In the genomic region with DNA sequence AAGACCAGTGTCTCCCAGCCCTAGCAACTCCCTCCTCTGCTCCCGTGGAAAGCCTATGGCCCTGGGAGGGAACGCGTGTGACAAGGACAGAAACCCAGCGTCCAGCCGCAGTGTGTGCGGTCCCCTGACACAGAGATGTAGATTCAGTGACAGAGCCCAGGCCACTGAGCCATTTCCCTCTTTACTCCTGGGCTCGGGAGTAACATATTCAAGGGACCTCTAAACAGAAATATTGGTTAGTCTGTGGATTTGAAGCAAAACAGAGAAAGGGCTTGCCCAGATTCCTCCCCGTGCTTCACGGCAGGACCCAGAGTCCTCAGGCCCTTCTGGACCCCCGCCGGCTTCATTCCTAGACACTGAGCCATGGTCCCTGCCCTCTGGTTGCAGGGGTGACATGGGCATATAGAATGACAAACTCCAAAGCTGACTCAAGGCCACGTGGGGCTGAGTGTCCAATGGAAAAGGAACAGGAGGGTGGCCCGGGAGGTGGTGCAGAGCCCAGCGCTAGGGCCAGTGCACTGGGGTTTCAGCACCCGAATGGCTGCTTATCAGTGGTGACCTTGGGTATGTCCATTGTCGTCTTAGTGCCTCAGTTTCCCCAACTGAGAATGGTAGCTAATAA, we compare ENCODE assay signal across 1 cellular context.
TF ChIP-seq lines count a peak whose summit lies in the region.

No MANE protein-coding gene starts in this region.

TF ChIP-seq in K562, 482 proteins besides CTCF, POLR2A, EP300 and RAD21:
- TF ChIP-seq, protein P1, sequence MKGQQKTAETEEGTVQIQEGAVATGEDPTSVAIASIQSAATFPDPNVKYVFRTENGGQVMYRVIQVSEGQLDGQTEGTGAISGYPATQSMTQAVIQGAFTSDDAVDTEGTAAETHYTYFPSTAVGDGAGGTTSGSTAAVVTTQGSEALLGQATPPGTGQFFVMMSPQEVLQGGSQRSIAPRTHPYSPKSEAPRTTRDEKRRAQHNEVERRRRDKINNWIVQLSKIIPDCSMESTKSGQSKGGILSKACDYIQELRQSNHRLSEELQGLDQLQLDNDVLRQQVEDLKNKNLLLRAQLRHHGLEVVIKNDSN (CRISPR knock-in tag; IDR thresholded peaks at IDR 0.05): peak; percentile 71
- TF ChIP-seq ELF2 (CRISPR knock-in tag; IDR thresholded peaks at IDR 0.05): no peak
- TF ChIP-seq KLF6 (CRISPR knock-in tag; IDR thresholded peaks at IDR 0.05; ENCODE audit: borderline replicate concordance): no peak
- TF ChIP-seq, protein P2, sequence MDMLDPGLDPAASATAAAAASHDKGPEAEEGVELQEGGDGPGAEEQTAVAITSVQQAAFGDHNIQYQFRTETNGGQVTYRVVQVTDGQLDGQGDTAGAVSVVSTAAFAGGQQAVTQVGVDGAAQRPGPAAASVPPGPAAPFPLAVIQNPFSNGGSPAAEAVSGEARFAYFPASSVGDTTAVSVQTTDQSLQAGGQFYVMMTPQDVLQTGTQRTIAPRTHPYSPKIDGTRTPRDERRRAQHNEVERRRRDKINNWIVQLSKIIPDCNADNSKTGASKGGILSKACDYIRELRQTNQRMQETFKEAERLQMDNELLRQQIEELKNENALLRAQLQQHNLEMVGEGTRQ (CRISPR knock-in tag; IDR thresholded peaks at IDR 0.05): peak; percentile 78
- no peak for TF ChIP-seq TBP (optimal IDR thresholded peaks at IDR 0.05; ENCODE audit: low read depth, low read length)
- TF ChIP-seq ZEB2 (IDR thresholded peaks at IDR 0.05): no peak
- no peak for TF ChIP-seq ZNF197 (CRISPR knock-in tag; IDR thresholded peaks at IDR 0.05; ENCODE audit: low read depth)
- no peak for TF ChIP-seq HNRNPL (IDR thresholded peaks at IDR 0.05; ENCODE audit: low read depth, low read length)
